Comparison of ENCODE assay signal across 27 cellular contexts in genomic region chr3:193901007-193901406, GRCh38.
DNase-seq lines count a peak whose midpoint lies in the region; ATAC-seq, FAIRE-seq and TF ChIP-seq lines count a peak whose summit lies in the region.
"Had no signal": no experiment of that assay in that cellular context is flagged by ENCODE, and none has a peak within 500 bp of the region (broad histone marks: within the 10 kb centered on the region; RNA-seq: fewer than 3 reads in every experiment).

No MANE protein-coding gene starts in this region.

- H2AFZ ChIP-seq in HepG2 (ENCODE audit: low read length) = no peak overlapping the region
- H2AFZ ChIP-seq in K562 (ENCODE audit: low read depth, low read length) = no peak overlapping the region
- no peak overlapping the region for H2AFZ ChIP-seq in neural progenitor cell (replicated peaks)

- H3K4me2 ChIP-seq in HepG2 (ENCODE audit: low read depth, low read length) (no peak overlapping the region), K562 (ENCODE audit: insufficient read depth, low read length) (no peak overlapping the region), neural progenitor cell (no peak overlapping the region)
- H3K4me2 ChIP-seq: A549, BLaER1 had no signal

- no peak for ATAC-seq in HepG2
- ATAC-seq in right lobe of liver = no peak
- no peak for ATAC-seq in K562
- ATAC-seq in activated naive CD8-positive, alpha-beta T cell treated with anti-CD3 and anti-CD28 coated beads, Interleukin-2, amount 50 U/mL, for 24 hours = no peak
- ATAC-seq: A549, GM12878 had no signal

- H3K4me3 ChIP-seq in HepG2 (replicated peaks in 1 of 3; ENCODE audit: insufficient read depth in 1 of 3, low read depth in 2 of 3, low read length in 3 of 3) (no peak overlapping the region), right lobe of liver (no peak overlapping the region), K562 (no peak overlapping the region), neural progenitor cell (no peak overlapping the region)
- H3K4me3 ChIP-seq: A549, BLaER1, GM12878 had no signal

- H4K20me1 ChIP-seq in HepG2 (ENCODE audit: insufficient read depth, low read length) (no peaks in the 10 kb centered on the region), K562 (replicated peaks; ENCODE audit: control insufficient read depth, insufficient read depth, low read length) (no peaks in the 10 kb centered on the region), neural progenitor cell (ENCODE audit: low read depth) (no peaks in the 10 kb centered on the region)
- H4K20me1 ChIP-seq: BLaER1 had no signal

- H3K4me3 Mint-ChIP-seq in neural progenitor cell = peak overlapping the region; percentile 22
- H3K4me3 Mint-ChIP-seq in activated naive CD8-positive, alpha-beta T cell treated with anti-CD3 and anti-CD28 coated beads, Interleukin-2, amount 50 U/mL, for 24 hours = no peak overlapping the region
- H3K4me3 Mint-ChIP-seq: CD14-positive monocyte; CD4-positive, CD25-positive, alpha-beta regulatory T cell; CD8-positive, alpha-beta memory T cell had no signal

- H3K9ac ChIP-seq in HepG2 (ENCODE audit: insufficient read depth, low read depth, low read length) (no peak overlapping the region), K562 (ENCODE audit: insufficient read depth in 1 of 2, low read depth in 2 of 2, low read length in 2 of 2) (no peak overlapping the region), neural progenitor cell (no peak overlapping the region)
- H3K9ac ChIP-seq: BLaER1 had no signal

- DNase-seq in HepG2 (ENCODE audit: low spot score) = no peak
- no peak for DNase-seq in right lobe of liver
- DNase-seq in K562 (ENCODE audit: extremely low read depth in 1 of 4, low spot score in 3 of 4) = no peak
- no peak for DNase-seq in neural progenitor cell (ENCODE audit: low spot score)
- no peak for DNase-seq in activated naive CD8-positive, alpha-beta T cell treated with anti-CD3 and anti-CD28 coated beads, Interleukin-2, amount 50 U/mL, for 24 hours
- no peak for DNase-seq in GM19240 (ENCODE audit: insufficient read length, low spot score)
- DNase-seq: ACHN; BE2C; C1 segment of cervical spinal cord; CD4-positive, alpha-beta memory T cell; CD4-positive, CD25-positive, alpha-beta regulatory T cell; CD8-positive, alpha-beta memory T cell; COR-L47; DMS 273 treated with DMSO at 0.1 percent for 48 hours; DMS153; DMS53; DMS79; DND-41; EL; GDM1 had no signal

- H3K36me3 Mint-ChIP-seq in neural progenitor cell = no peaks in the 10 kb centered on the region
- no peaks in the 10 kb centered on the region for H3K36me3 Mint-ChIP-seq in activated naive CD8-positive, alpha-beta T cell treated with anti-CD3 and anti-CD28 coated beads, Interleukin-2, amount 50 U/mL, for 24 hours (ENCODE audit: low read depth)
- H3K36me3 Mint-ChIP-seq: CD14-positive monocyte; CD4-positive, alpha-beta memory T cell; CD4-positive, CD25-positive, alpha-beta regulatory T cell; CD8-positive, alpha-beta memory T cell had no signal

- H3K4me1 Mint-ChIP-seq in neural progenitor cell = peaks cover 66% of the 10 kb centered on the region
- no peaks in the 10 kb centered on the region for H3K4me1 Mint-ChIP-seq in activated naive CD8-positive, alpha-beta T cell treated with anti-CD3 and anti-CD28 coated beads, Interleukin-2, amount 50 U/mL, for 24 hours
- H3K4me1 Mint-ChIP-seq: CD4-positive, alpha-beta memory T cell; CD8-positive, alpha-beta memory T cell had no signal

- in situ Hi-C loops in HepG2 (cut with HindIII; ENCODE audit: extremely low pct_ligation_motif_present, low pct_unique_long_range_greater_than_20kb) (no loop called here), K562 (cut with MboI) (no loop called here)

- intact Hi-C loops in HepG2 (cut with micrococcal nuclease; ENCODE audit: unreplicated experiment) = no loop called here
- intact Hi-C loops in right lobe of liver (cut with DNase I) = no loop called here
- intact Hi-C loops in K562 (cut with micrococcal nuclease) = no loop called here

- TF ChIP-seq CTCF in HepG2 (CRISPR knock-in tag; IDR thresholded peaks at IDR 0.05) (no peak), right lobe of liver (IDR thresholded peaks at IDR 0.05) (no peak), K562 (IDR thresholded peaks at IDR 0.05 in 2 of 3, conservative IDR thresholded peaks at IDR 0.05 in 1 of 3; ENCODE audit: insufficient read depth in 2 of 3, low read depth in 1 of 3, low read length in 3 of 3) (no peak), neural progenitor cell (IDR thresholded peaks at IDR 0.05) (no peak)

- H3K9me3 ChIP-seq in HepG2 (ENCODE audit: low read length) (no peaks in the 10 kb centered on the region), right lobe of liver (no peaks in the 10 kb centered on the region), K562 (replicated peaks; ENCODE audit: control insufficient read depth, insufficient read depth, low read depth, low read length) (peaks cover 7% of the 10 kb centered on the region; the same call in 1 of the 2 replicates), neural progenitor cell (ENCODE audit: low read depth) (peaks cover 4% of the 10 kb centered on the region)
- H3K9me3 ChIP-seq: A549, BE2C, BLaER1 had no signal

- H3K79me2 ChIP-seq in HepG2 (ENCODE audit: insufficient read depth, low read length) (no peaks in the 10 kb centered on the region), K562 (ENCODE audit: control insufficient read depth, insufficient read depth, low read length) (no peaks in the 10 kb centered on the region), neural progenitor cell (ENCODE audit: low read depth) (no peaks in the 10 kb centered on the region)

- WGBS in HepG2 (ENCODE audit: low lambda C conversion rate) = no CpG with 5 or more reads among the region's 1 CpG
- whole genome bisulfite sequencing in right lobe of liver (ENCODE audit: insufficient coverage, low coverage, low lambda C conversion rate, missing lambda C conversion rate) = no CpG with 5 or more reads among the region's 1 CpG
- WGBS in K562 (ENCODE audit: insufficient coverage, low coverage, missing lambda C conversion rate) = 71% methylated on average over 1 of the region's 1 CpG

- no peak for TF ChIP-seq RAD21 in HepG2 (CRISPR knock-in tag; IDR thresholded peaks at IDR 0.05)
- TF ChIP-seq RAD21 in K562 (CRISPR knock-in tag; conservative IDR thresholded peaks at IDR 0.05 in 1 of 2, IDR thresholded peaks at IDR 0.05 in 1 of 2) = no peak

- FAIRE-seq in HepG2 (lab: Jason Lieb, UNC) (no peak), K562 (lab: Jason Lieb, UNC) (no peak)
- FAIRE-seq: A549, GM12878, GM12892, GM18507 had no signal

- TF ChIP-seq EP300 in HepG2 (IDR thresholded peaks at IDR 0.05; ENCODE audit: low read depth in 2 of 2, low read length in 2 of 2) (no peak), HepG2 (CRISPR knock-in tag; IDR thresholded peaks at IDR 0.05; ENCODE audit: borderline replicate concordance) (no peak), K562 (IDR thresholded peaks at IDR 0.05; ENCODE audit: low read length) (no peak)

- H3K27me3 Mint-ChIP-seq in neural progenitor cell (ENCODE audit: insufficient read depth, low read depth) = peaks cover 57% of the 10 kb centered on the region
- no peaks in the 10 kb centered on the region for H3K27me3 Mint-ChIP-seq in activated naive CD8-positive, alpha-beta T cell treated with anti-CD3 and anti-CD28 coated beads, Interleukin-2, amount 50 U/mL, for 24 hours

- peaks cover 21% of the 10 kb centered on the region for H3K9me3 Mint-ChIP-seq in neural progenitor cell
- no peaks in the 10 kb centered on the region for H3K9me3 Mint-ChIP-seq in activated naive CD8-positive, alpha-beta T cell treated with anti-CD3 and anti-CD28 coated beads, Interleukin-2, amount 50 U/mL, for 24 hours
- H3K9me3 Mint-ChIP-seq: CD8-positive, alpha-beta memory T cell had no signal

- H3K9me1 ChIP-seq in K562 (ENCODE audit: control insufficient read depth, insufficient read depth, low read length) = no peaks in the 10 kb centered on the region

- H3K27ac Mint-ChIP-seq in neural progenitor cell = no peak overlapping the region
- no peak overlapping the region for H3K27ac Mint-ChIP-seq in activated naive CD8-positive, alpha-beta T cell treated with anti-CD3 and anti-CD28 coated beads, Interleukin-2, amount 50 U/mL, for 24 hours
- H3K27ac Mint-ChIP-seq: CD14-positive monocyte; CD4-positive, alpha-beta memory T cell; CD8-positive, alpha-beta memory T cell had no signal

- peaks cover 31% of the 10 kb centered on the region for H3F3A ChIP-seq in neural progenitor cell (ENCODE audit: low read depth)

- TF ChIP-seq POLR2A in HepG2 (IDR thresholded peaks at IDR 0.05; ENCODE audit: insufficient read depth in 1 of 2, low read depth in 2 of 2, low read length in 2 of 2) = no peak
- no peak for TF ChIP-seq POLR2A in right lobe of liver (IDR thresholded peaks at IDR 0.05)
- no peak for TF ChIP-seq POLR2A in K562 (conservative IDR thresholded peaks at IDR 0.05)

- BruUV-seq in HepG2 (replicated peaks; lab: Mats Ljungman, UMichigan) = no TSS peak
- no TSS peak for BruUV-seq in K562 (replicated peaks; lab: Mats Ljungman, UMichigan)

- H3K27ac ChIP-seq in HepG2 (ENCODE audit: extremely low read length, insufficient read depth, low read length) = no peak overlapping the region
- no peak overlapping the region for H3K27ac ChIP-seq in right lobe of liver
- no peak overlapping the region for H3K27ac ChIP-seq in K562 (ENCODE audit: extremely low read depth, low read depth, low read length)
- no peak overlapping the region for H3K27ac ChIP-seq in neural progenitor cell
- H3K27ac ChIP-seq: 22Rv1, A549, BLaER1 had no signal

- peaks cover 5 to 39% of the 10 kb centered on the region in 2 experiments; a peak in 3 of 5 replicates for H3K27me3 ChIP-seq in HepG2 (ENCODE audit: control insufficient read depth in 1 of 2, insufficient read depth in 2 of 2, low read length in 2 of 2)
- no peaks in the 10 kb centered on the region for H3K27me3 ChIP-seq in right lobe of liver
- H3K27me3 ChIP-seq in K562 (ENCODE audit: control insufficient read depth in 2 of 2, insufficient read depth in 2 of 2, low read length in 2 of 2) = no peaks in the 10 kb centered on the region
- H3K27me3 ChIP-seq in neural progenitor cell = no peaks in the 10 kb centered on the region
- H3K27me3 ChIP-seq: BE2C, BLaER1 had no signal

- POLR2A ChIA-PET in HepG2 (lab: Yijun Ruan, JAX) = no interaction called here
- POLR2A ChIA-PET in K562 (lab: Yijun Ruan, JAX) = interaction anchor here (0.8 kb wide), 1 partner anchor 22 kb away, joined by 3 read pairs; no protein-coding TSS in a partner anchor

- no peaks in the 10 kb centered on the region for H3K36me3 ChIP-seq in HepG2 (replicated peaks in 1 of 2; ENCODE audit: control insufficient read depth in 1 of 2, insufficient read depth in 2 of 2, low read length in 2 of 2)
- H3K36me3 ChIP-seq in right lobe of liver = no peaks in the 10 kb centered on the region
- H3K36me3 ChIP-seq in K562 (ENCODE audit: control insufficient read depth, insufficient read depth, low read length) = no peaks in the 10 kb centered on the region
- no peaks in the 10 kb centered on the region for H3K36me3 ChIP-seq in neural progenitor cell
- H3K36me3 ChIP-seq: BE2C, BLaER1 had no signal

- H3K4me1 ChIP-seq in HepG2 (ENCODE audit: insufficient read depth, low read length) = no peaks in the 10 kb centered on the region
- H3K4me1 ChIP-seq in right lobe of liver = no peaks in the 10 kb centered on the region
- H3K4me1 ChIP-seq in K562 (replicated peaks in 1 of 2; ENCODE audit: control insufficient read depth in 2 of 2, insufficient read depth in 2 of 2, low read length in 2 of 2) = peaks cover 8 to 9% of the 10 kb centered on the region in 2 experiments; a peak in 2 of 5 replicates
- H3K4me1 ChIP-seq in neural progenitor cell = peaks cover 58% of the 10 kb centered on the region

- CTCF ChIA-PET in HepG2 (lab: Yijun Ruan, JAX; ENCODE audit: low intra/inter-chr PET ratio, low total read pairs) = no interaction called here
- CTCF ChIA-PET in K562 (lab: Yijun Ruan, JAX; ENCODE audit: low intra/inter-chr PET ratio) = no interaction called here

Comparison
In these comparisons a context has a peak if more than half of its experiments do, and no peak if none do; other contexts are left out.
1. Of the 241 proteins assayed by ChIP-seq in both HepG2 and K562: peak only in HepG2: none; only in K562: none; in both: ZNF12; in neither: 240.